In the genomic region with DNA sequence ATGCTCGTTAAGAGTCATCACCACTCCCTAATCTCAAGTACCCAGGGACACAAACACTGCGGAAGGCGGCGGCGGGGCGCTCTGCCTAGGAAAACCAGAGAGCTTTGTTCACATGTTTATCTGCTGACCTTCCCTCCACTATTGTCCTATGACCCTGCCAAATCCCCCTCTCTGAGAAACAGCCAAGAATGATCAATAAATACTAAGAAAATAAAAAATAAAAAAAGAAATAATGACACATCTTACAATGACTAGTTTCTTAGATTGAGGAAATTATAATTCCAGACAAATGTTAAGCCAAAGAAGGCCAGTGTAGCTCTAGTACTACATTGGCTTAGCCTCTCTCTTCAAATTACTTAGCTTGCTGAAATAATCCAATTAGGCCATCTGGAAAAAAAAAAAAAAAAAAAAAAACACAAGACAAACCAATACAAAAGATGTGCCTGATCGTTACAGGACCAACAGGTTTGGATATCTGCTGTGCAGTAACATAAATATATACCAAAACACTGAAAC, we compare ENCODE assay signal across 1 cellular context.
TF ChIP-seq lines count a peak whose summit lies in the region.

No MANE protein-coding gene starts in this region.

TF ChIP-seq in SK-N-SH, 30 proteins besides CTCF, POLR2A, EP300 and RAD21:
- TF ChIP-seq GATA2 (CRISPR knock-in tag; IDR thresholded peaks at IDR 0.05) (no peak), ELF1 (IDR thresholded peaks at IDR 0.05) (no peak), YY1 (IDR thresholded peaks at IDR 0.05; ENCODE audit: low read depth) (no peak), CHD2 (IDR thresholded peaks at IDR 0.05; ENCODE audit: low read length, partially characterized antibody) (no peak), ZBTB33 (IDR thresholded peaks at IDR 0.05; ENCODE audit: borderline replicate concordance, low read depth) (no peak), NRF1 (IDR thresholded peaks at IDR 0.05; ENCODE audit: low read depth, low read length) (no peak)
- TF ChIP-seq, protein P1, sequence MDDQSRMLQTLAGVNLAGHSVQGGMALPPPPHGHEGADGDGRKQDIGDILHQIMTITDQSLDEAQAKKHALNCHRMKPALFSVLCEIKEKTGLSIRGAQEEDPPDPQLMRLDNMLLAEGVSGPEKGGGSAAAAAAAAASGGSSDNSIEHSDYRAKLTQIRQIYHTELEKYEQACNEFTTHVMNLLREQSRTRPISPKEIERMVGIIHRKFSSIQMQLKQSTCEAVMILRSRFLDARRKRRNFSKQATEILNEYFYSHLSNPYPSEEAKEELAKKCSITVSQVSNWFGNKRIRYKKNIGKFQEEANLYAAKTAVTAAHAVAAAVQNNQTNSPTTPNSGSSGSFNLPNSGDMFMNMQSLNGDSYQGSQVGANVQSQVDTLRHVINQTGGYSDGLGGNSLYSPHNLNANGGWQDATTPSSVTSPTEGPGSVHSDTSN (IDR thresholded peaks at IDR 0.05): no peak
- TF ChIP-seq, protein P2, sequence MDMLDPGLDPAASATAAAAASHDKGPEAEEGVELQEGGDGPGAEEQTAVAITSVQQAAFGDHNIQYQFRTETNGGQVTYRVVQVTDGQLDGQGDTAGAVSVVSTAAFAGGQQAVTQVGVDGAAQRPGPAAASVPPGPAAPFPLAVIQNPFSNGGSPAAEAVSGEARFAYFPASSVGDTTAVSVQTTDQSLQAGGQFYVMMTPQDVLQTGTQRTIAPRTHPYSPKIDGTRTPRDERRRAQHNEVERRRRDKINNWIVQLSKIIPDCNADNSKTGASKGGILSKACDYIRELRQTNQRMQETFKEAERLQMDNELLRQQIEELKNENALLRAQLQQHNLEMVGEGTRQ (IDR thresholded peaks at IDR 0.05; ENCODE audit: borderline replicate concordance, low read depth, low read length): no peak
- TF ChIP-seq, protein P3, sequence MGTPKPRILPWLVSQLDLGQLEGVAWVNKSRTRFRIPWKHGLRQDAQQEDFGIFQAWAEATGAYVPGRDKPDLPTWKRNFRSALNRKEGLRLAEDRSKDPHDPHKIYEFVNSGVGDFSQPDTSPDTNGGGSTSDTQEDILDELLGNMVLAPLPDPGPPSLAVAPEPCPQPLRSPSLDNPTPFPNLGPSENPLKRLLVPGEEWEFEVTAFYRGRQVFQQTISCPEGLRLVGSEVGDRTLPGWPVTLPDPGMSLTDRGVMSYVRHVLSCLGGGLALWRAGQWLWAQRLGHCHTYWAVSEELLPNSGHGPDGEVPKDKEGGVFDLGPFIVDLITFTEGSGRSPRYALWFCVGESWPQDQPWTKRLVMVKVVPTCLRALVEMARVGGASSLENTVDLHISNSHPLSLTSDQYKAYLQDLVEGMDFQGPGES (IDR thresholded peaks at IDR 0.05; ENCODE audit: low read depth, low read length): no peak
